In genomic region chrY:7845776-7846175, GRCh38 we compare ENCODE assay signal across 26 cellular contexts.
"Had no signal": no experiment of that assay in that cellular context is flagged by ENCODE, and none has a peak within 500 bp of the region (broad histone marks: within the 10 kb centered on the region; RNA-seq: fewer than 3 reads in every experiment).

No MANE protein-coding gene starts in this region.

- H3K36me3 Mint-ChIP-seq: activated naive CD4-positive, alpha-beta T cell treated with anti-CD3 and anti-CD28 coated beads, Interleukin-2, amount 50 U/mL, for 24 hours had no signal

- H3K4me3 Mint-ChIP-seq: activated CD4-positive, alpha-beta T cell treated with anti-CD3 and anti-CD28 coated beads, Interleukin-2, amount 10 ng/mL, durations not matched to agents 24 days and 14 days; activated CD8-positive, alpha-beta T cell treated with anti-CD3 and anti-CD28 coated beads for 36 hours; activated naive CD4-positive, alpha-beta T cell treated with anti-CD3 and anti-CD28 coated beads, Interleukin-2, amount 50 U/mL, for 24 hours had no signal

- H3K4me1 Mint-ChIP-seq: activated CD4-positive, alpha-beta T cell treated with anti-CD3 and anti-CD28 coated beads, Interleukin-2, amount 10 ng/mL, durations not matched to agents 24 days and 14 days; activated naive CD4-positive, alpha-beta T cell treated with anti-CD3 and anti-CD28 coated beads, Interleukin-2, amount 50 U/mL, for 24 hours had no signal

- DNase-seq: activated CD4-positive, alpha-beta T cell treated with anti-CD3 and anti-CD28 coated beads, Interleukin-2, amount 10 ng/mL, durations not matched to agents 24 days and 14 days; activated CD4-positive, alpha-beta T cell treated with anti-CD3 and anti-CD28 coated beads, Interleukin-2, amount 50 U/mL, for 4 hours; activated CD8-positive, alpha-beta T cell treated with anti-CD3 and anti-CD28 coated beads for 36 hours; activated gamma-delta T cell; activated naive CD4-positive, alpha-beta T cell treated with Interleukin-2 at 50 U/mL for 16 hours; activated T-cell treated with anti-CD3 and anti-CD28 coated beads, Interleukin-2, amount 50 U/mL, for 1 hour; adrenal gland; body of pancreas; central memory CD4-positive, alpha-beta T cell; Karpas-422; MG63; NCI-H1048; NCI-H1105 treated with DMSO at 0.1 percent for 48 hours; NCI-H1436; NCI-H1694; NCI-H1930; NCI-H2081 treated with DMSO at 0.1 percent for 48 hours; NCI-H226; NCI-H446 treated with DMSO at 0.1 percent for 48 hours; NCI-H524; NK-92 treated with Interleukin-12 subunit alpha and Interleukin-12 subunit beta, amount 100 ng/mL, for 24 hours; SHP77; SJCRH30 had no signal

- H3K27ac Mint-ChIP-seq: activated CD4-positive, alpha-beta T cell treated with anti-CD3 and anti-CD28 coated beads, Interleukin-2, amount 10 ng/mL, durations not matched to agents 24 days and 14 days; activated CD8-positive, alpha-beta T cell treated with anti-CD3 and anti-CD28 coated beads for 36 hours; activated naive CD4-positive, alpha-beta T cell treated with anti-CD3 and anti-CD28 coated beads, Interleukin-2, amount 50 U/mL, for 24 hours; activated T-helper 2 cell treated with anti-CD3 and anti-CD28 coated beads, Interferon-gamma antibody, Interleukin-2, Interleukin-4, amounts not matched to agents 10 μg/mL and 5 μg/mL and 100 μg/mL, durations not matched to agents 14 hours and 24 hours and 36 hours had no signal

- H3K9me3 Mint-ChIP-seq: activated CD4-positive, alpha-beta T cell treated with anti-CD3 and anti-CD28 coated beads, Interleukin-2, amount 10 ng/mL, durations not matched to agents 24 days and 14 days; activated CD8-positive, alpha-beta T cell treated with anti-CD3 and anti-CD28 coated beads for 36 hours; activated naive CD4-positive, alpha-beta T cell treated with anti-CD3 and anti-CD28 coated beads, Interleukin-2, amount 50 U/mL, for 24 hours; activated T-helper 2 cell treated with anti-CD3 and anti-CD28 coated beads, Interferon-gamma antibody, Interleukin-2, Interleukin-4, amounts not matched to agents 10 μg/mL and 5 μg/mL and 100 μg/mL, durations not matched to agents 14 hours and 24 hours and 36 hours had no signal

- H3K27ac ChIP-seq: adrenal gland, body of pancreas, SJCRH30, SK-N-MC had no signal

- H3K36me3 ChIP-seq: adrenal gland, MG63, SJCRH30 had no signal

- H3K27me3 ChIP-seq: adrenal gland, body of pancreas, MG63, SJCRH30 had no signal

- ATAC-seq: activated CD8-positive, alpha-beta T cell treated with anti-CD3 and anti-CD28 coated beads for 36 hours; body of pancreas had no signal

- H3K4me1 ChIP-seq: adrenal gland, body of pancreas, SJCRH30 had no signal

- H3K27me3 Mint-ChIP-seq: activated CD4-positive, alpha-beta T cell treated with anti-CD3 and anti-CD28 coated beads, Interleukin-2, amount 10 ng/mL, durations not matched to agents 24 days and 14 days had no signal

- H3K4me3 ChIP-seq: adrenal gland, body of pancreas, MG63, SJCRH30, SK-N-MC had no signal
